16 cellular contexts compared by ENCODE assay signal in the genomic region with DNA sequence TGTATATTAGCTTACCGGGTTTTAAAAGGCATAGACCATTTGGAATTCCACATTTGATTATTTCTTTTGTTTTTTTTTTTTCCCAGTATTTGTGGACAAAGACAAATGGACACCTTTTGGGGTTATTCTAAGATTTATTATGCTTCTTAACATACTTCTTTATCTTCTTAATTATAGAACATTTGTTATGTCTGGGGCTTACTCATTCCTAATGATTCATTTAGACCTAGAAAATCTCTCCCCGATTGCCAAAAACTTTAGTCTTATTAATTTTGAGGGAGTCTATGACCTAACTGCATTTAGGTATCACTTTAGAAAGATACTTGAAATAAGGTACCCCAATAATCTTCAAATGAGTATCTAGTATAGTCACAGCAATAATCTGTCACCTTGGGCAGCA.
A peak's percentile ranks its signal among the peaks of the same experiment; 100 is the strongest.
DNase-seq lines count a peak whose midpoint lies in the region; ATAC-seq, FAIRE-seq and TF ChIP-seq lines count a peak whose summit lies in the region.
"Had no signal": no experiment of that assay in that cellular context is flagged by ENCODE, and none has a peak within 500 bp of the region (broad histone marks: within the 10 kb centered on the region; RNA-seq: fewer than 3 reads in every experiment).

No MANE protein-coding gene starts in this region.

- DNase-seq in EH (ENCODE audit: low read depth) = peak; percentile 47
- DNase-seq in GM19239 (ENCODE audit: insufficient read length, low spot score) = no peak
- DNase-seq in M059J (ENCODE audit: low read depth) = peak; percentile 42
- DNase-seq in fibroblast of mammary gland (ENCODE audit: low read depth) = peak; percentile 43
- DNase-seq in ureter (ENCODE audit: low spot score) = no peak
- no peak for DNase-seq in mesothelial cell of epicardium (ENCODE audit: low spot score in 2 of 2, unreplicated experiment in 2 of 2)
- DNase-seq: C1 segment of cervical spinal cord; Calu3; CD4-positive, alpha-beta T cell; DMS 273 treated with DMSO at 0.1 percent for 48 hours; GF-D8 had no signal

- no peaks in the 10 kb centered on the region for H3K9me3 Mint-ChIP-seq in mesothelial cell of epicardium
- H3K9me3 Mint-ChIP-seq: CD4-positive, alpha-beta T cell had no signal

- H3K27ac Mint-ChIP-seq in mesothelial cell of epicardium = no peak overlapping the region
- H3K27ac Mint-ChIP-seq: B cell; CD4-positive, alpha-beta T cell had no signal

- no peak overlapping the region for H3K4me3 Mint-ChIP-seq in mesothelial cell of epicardium
- H3K4me3 Mint-ChIP-seq: B cell; CD4-positive, alpha-beta T cell had no signal

- H3K36me3 Mint-ChIP-seq in mesothelial cell of epicardium = no peaks in the 10 kb centered on the region

- peaks cover 20% of the 10 kb centered on the region for H3K27me3 Mint-ChIP-seq in mesothelial cell of epicardium (ENCODE audit: low read depth)

- peaks cover 9% of the 10 kb centered on the region for H3K4me1 Mint-ChIP-seq in mesothelial cell of epicardium
- H3K4me1 Mint-ChIP-seq: B cell had no signal

- FAIRE-seq in GM19239 (lab: Jason Lieb, UNC) = peak; percentile 63
- FAIRE-seq: H54, K562 had no signal

- H3K4me3 ChIP-seq in fibroblast of mammary gland (ENCODE audit: control insufficient read depth, low read depth, low read length) = no peak overlapping the region
- H3K4me3 ChIP-seq: K562 had no signal

- TF ChIP-seq CTCF in fibroblast of mammary gland (conservative IDR thresholded peaks at IDR 0.05; ENCODE audit: control insufficient read depth, insufficient read depth, low read depth, low read length) = no peak
- no peak for TF ChIP-seq CTCF in mesothelial cell of epicardium (IDR thresholded peaks at IDR 0.05; ENCODE audit: unreplicated experiment)

- ATAC-seq in HG03520 (IDR thresholded peaks at IDR 0.05; ENCODE audit: unreplicated experiment) (no peak), HG03097 (IDR thresholded peaks at IDR 0.05; ENCODE audit: low FRiP score, unreplicated experiment) (no peak)
- ATAC-seq: K562 had no signal

Comparison
In these comparisons a context has a peak if more than half of its experiments do, and no peak if none do; other contexts are left out.
1. DNase-seq: peak in EH (single experiment), M059J (single experiment) and fibroblast of mammary gland (single experiment); none in GM19239 (single experiment), ureter (single experiment) and mesothelial cell of epicardium (0 of 2).